ENCODE assay signal across 8 cellular contexts in the genomic region with DNA sequence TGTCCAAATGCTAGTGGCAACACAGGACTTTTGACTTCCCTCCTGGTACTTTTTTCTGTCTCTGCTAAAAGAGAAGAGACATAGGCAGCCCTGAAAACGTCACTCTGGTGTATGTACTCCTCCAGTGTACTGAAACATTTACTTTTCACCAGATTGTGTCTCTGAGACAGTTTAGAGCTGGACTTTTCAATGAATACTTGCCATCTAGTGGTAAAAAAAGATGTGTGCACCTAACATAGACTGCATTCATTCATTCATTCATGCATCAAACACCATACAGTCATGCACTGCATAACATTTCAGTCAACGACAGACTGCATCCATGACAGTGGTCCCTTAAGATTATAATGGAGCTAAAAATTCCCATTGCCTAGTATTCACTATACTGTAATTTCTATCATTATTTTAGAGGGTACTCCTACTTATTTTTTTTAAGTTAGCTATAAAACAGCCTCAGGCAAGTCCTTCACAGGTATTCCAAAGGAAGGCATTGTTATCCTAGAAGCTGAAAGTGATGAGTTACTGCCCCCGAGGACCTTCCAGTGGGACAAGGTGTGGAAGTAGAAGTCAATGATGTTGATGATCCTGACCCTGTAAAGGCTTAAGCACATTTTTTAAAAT.
DNase-seq lines count a peak whose midpoint lies in the region; ATAC-seq, FAIRE-seq and TF ChIP-seq lines count a peak whose summit lies in the region.

No MANE protein-coding gene starts in this region.

- 0 out of 3 replicates have a peak, but pooled peaks cover 2% of the 10 kb centered on the region for H3K9me3 ChIP-seq in A549
- H3K9me3 ChIP-seq in uterus: no peaks in the 10 kb centered on the region

- H3K27me3 ChIP-seq in GM06990 (replicated peaks; ENCODE audit: control insufficient read depth, insufficient read depth, low read length): no peaks in the 10 kb centered on the region
- H3K27me3 ChIP-seq in kidney epithelial cell (ENCODE audit: control insufficient read depth, insufficient read depth, low read length): no peaks in the 10 kb centered on the region
- H3K27me3 ChIP-seq in uterus: no peaks in the 10 kb centered on the region

- H3K4me3 ChIP-seq in A549 (no peak overlapping the region), GM06990 (replicated peaks; ENCODE audit: low read depth, low read length) (no peak overlapping the region), astrocyte of the cerebellum (ENCODE audit: low read depth, low read length) (no peak overlapping the region), kidney epithelial cell (ENCODE audit: low read depth, low read length) (no peak overlapping the region), uterus (no peak overlapping the region)

- no peak overlapping the region for H3K4me2 ChIP-seq in A549

- TF ChIP-seq RAD21 in A549 (conservative IDR thresholded peaks at IDR 0.05 in 1 of 2, IDR thresholded peaks at IDR 0.05 in 1 of 2): peak; percentile 67 to 68

- no peak overlapping the region for H3K27ac ChIP-seq in A549
- H3K27ac ChIP-seq in uterus: no peak overlapping the region

- in situ Hi-C loops in astrocyte of the cerebellum (cut with HindIII; ENCODE audit: low sequenced_read_pairs): no loop called here

- peak; percentile 88 to 93 for ATAC-seq in A549
- no peak for ATAC-seq in activated CD4-positive, CD25-positive, alpha-beta regulatory T cell treated with anti-CD3 and anti-CD28 coated beads, Interleukin-2, amount 50 U/mL, for 24 hours

- peak; percentile 63 for FAIRE-seq in A549 (lab: Jason Lieb, UNC)

- CTCF ChIA-PET in A549 (lab: Yijun Ruan, JAX): interaction anchor here (0.6 to 5.2 kb wide), 43 partner anchors 10 to 436 kb away, joined by 3 to 97 read pairs (median 4); partner anchors contain the start of gene SPON1

- no peak for TF ChIP-seq EP300 in A549 (IDR thresholded peaks at IDR 0.05)

- TF ChIP-seq CTCF in A549 (IDR thresholded peaks at IDR 0.05) (peak; percentile 58), GM06990 (IDR thresholded peaks at IDR 0.05; ENCODE audit: insufficient read depth, low read length, poor library complexity, severe bottlenecking) (peak; percentile 56), astrocyte of the cerebellum (IDR thresholded peaks at IDR 0.05; ENCODE audit: low read depth, low read length, missing control alignments) (peak; percentile 58), kidney epithelial cell (IDR thresholded peaks at IDR 0.05; ENCODE audit: insufficient read depth, low read length, poor library complexity, severe bottlenecking) (peak; percentile 49), uterus (IDR thresholded peaks at IDR 0.05) (peak; percentile 53 to 65 (median 60))

- no peaks in the 10 kb centered on the region for H3K4me1 ChIP-seq in A549
- H3K4me1 ChIP-seq in uterus: no peaks in the 10 kb centered on the region

- no peaks in the 10 kb centered on the region for H3K36me3 ChIP-seq in GM06990 (ENCODE audit: control insufficient read depth, insufficient read depth, low read length)
- no peaks in the 10 kb centered on the region for H3K36me3 ChIP-seq in kidney epithelial cell (ENCODE audit: control insufficient read depth, insufficient read depth, low read length)
- H3K36me3 ChIP-seq in uterus: no peaks in the 10 kb centered on the region

- TF ChIP-seq POLR2A in A549 (IDR thresholded peaks at IDR 0.05; ENCODE audit: low read length) (no peak), uterus (IDR thresholded peaks at IDR 0.05) (no peak)

- WGBS in A549 (ENCODE audit: missing lambda C conversion rate): 3% methylated on average over 3 of the region's 3 CpGs

- intact Hi-C loops in uterus (cut with DNase I; ENCODE audit: low total_unique reads): no loop called here

- DNase-seq in A549 (ENCODE audit: low read depth in 1 of 2, low spot score in 1 of 2) (peak; percentile 10 to 46), GM06990 (ENCODE audit: extremely low read depth, insufficient read length) (no peak), LoVo (ENCODE audit: low spot score) (peak; percentile 23), astrocyte of the cerebellum (ENCODE audit: low read depth) (peak; percentile 6), kidney epithelial cell (ENCODE audit: low read depth) (no peak), uterus (no peak), hypothalamus (lab: John Stamatoyannopoulos, UW) (no peak)

- POLR2A ChIA-PET in A549 (lab: Yijun Ruan, JAX): no interaction called here

TF ChIP-seq in A549, 52 proteins besides CTCF, POLR2A, EP300 and RAD21:
- no peak for TF ChIP-seq RNF2 (IDR thresholded peaks at IDR 0.05; ENCODE audit: borderline replicate concordance, low read depth)
- peak; percentile 73 for TF ChIP-seq SMC3 (IDR thresholded peaks at IDR 0.05)

Comparison
In these comparisons a context has a peak if more than half of its experiments do, and no peak if none do; other contexts are left out.
1. ATAC-seq: peak in A549 (2 of 2); none in activated CD4-positive, CD25-positive, alpha-beta regulatory T cell treated with anti-CD3 and anti-CD28 coated beads, Interleukin-2, amount 50 U/mL, for 24 hours (0 of 2).
2. DNase-seq: peak in A549 (2 of 2), LoVo (single experiment) and astrocyte of the cerebellum (single experiment); none in GM06990 (single experiment), kidney epithelial cell (single experiment), uterus (0 of 2) and hypothalamus (0 of 51).
3. Peak in every context shown above with its lines, with median percentiles within 50 percentile points of each other: CTCF ChIP-seq.